In genomic region chr6:63802606-63803206, GRCh38 we compare ENCODE assay signal across 8 cellular contexts.
DNase-seq lines count a peak whose midpoint lies in the region; TF ChIP-seq lines count a peak whose summit lies in the region.

No MANE protein-coding gene starts in this region.

- peaks cover 25% of the 10 kb centered on the region for H3K4me1 Mint-ChIP-seq in osteocyte (ENCODE audit: unreplicated experiment)

- TF ChIP-seq CTCF in GM12873 (IDR thresholded peaks at IDR 0.05; ENCODE audit: insufficient read depth, low read depth, low read length, missing control alignments) (peak; percentile 47), MM.1S (IDR thresholded peaks at IDR 0.05; ENCODE audit: low read length) (peak; percentile 58), coronary artery (IDR thresholded peaks at IDR 0.05) (peak; percentile 21), osteocyte (IDR thresholded peaks at IDR 0.05) (peak; percentile 59)

- H3K9me3 Mint-ChIP-seq in osteocyte (ENCODE audit: unreplicated experiment), result no peaks in the 10 kb centered on the region

- H3K27me3 Mint-ChIP-seq in osteocyte (ENCODE audit: unreplicated experiment), result no peaks in the 10 kb centered on the region

- H3K9me2 ChIP-seq in MM.1S (replicated peaks; ENCODE audit: insufficient read depth, low read length), result no peaks in the 10 kb centered on the region

- peak; percentile 16 for DNase-seq in MM.1S
- DNase-seq in coronary artery (ENCODE audit: low spot score), result no peak
- DNase-seq in osteocyte (ENCODE audit: extremely low spot score, unreplicated experiment), result no peak
- no peak for DNase-seq in central memory CD4-positive, alpha-beta T cell
- no peak for DNase-seq in activated CD4-positive, CD25-positive, alpha-beta regulatory T cell (lab: John Stamatoyannopoulos, UW)
- DNase-seq in NK-92 (lab: John Stamatoyannopoulos, UW; ENCODE audit: unreplicated experiment), result no peak
- DNase-seq in stimulated activated naive CD4-positive, alpha-beta T cell (lab: John Stamatoyannopoulos, UW), result no peak

- no peaks in the 10 kb centered on the region for H3K27me3 ChIP-seq in MM.1S (replicated peaks; ENCODE audit: insufficient read depth, low read length)

- no peaks in the 10 kb centered on the region for H3F3A ChIP-seq in MM.1S (ENCODE audit: insufficient read depth, low read length)

- H3K4me3 ChIP-seq in MM.1S (ENCODE audit: low read length) (no peak overlapping the region), coronary artery (no peak overlapping the region)

- no peak overlapping the region for H3K27ac ChIP-seq in MM.1S (ENCODE audit: low read length)
- no peak overlapping the region for H3K27ac ChIP-seq in coronary artery

- no peaks in the 10 kb centered on the region for H3K36me3 ChIP-seq in MM.1S (replicated peaks; ENCODE audit: insufficient read depth, low read length)

- H3K4me1 ChIP-seq in MM.1S (ENCODE audit: low read length), result no peaks in the 10 kb centered on the region

- no peaks in the 10 kb centered on the region for H3K36me3 Mint-ChIP-seq in osteocyte (ENCODE audit: unreplicated experiment)

- no peak overlapping the region for H2AFZ ChIP-seq in MM.1S (ENCODE audit: low read length)

- H3K9me3 ChIP-seq in MM.1S (replicated peaks; ENCODE audit: insufficient read depth, low read length), result no peaks in the 10 kb centered on the region

- H3K4me2 ChIP-seq in MM.1S (ENCODE audit: low read depth, low read length), result no peak overlapping the region

- no peaks in the 10 kb centered on the region for H3K79me2 ChIP-seq in MM.1S (ENCODE audit: low read length)

- no peak overlapping the region for H3K27ac Mint-ChIP-seq in osteocyte (ENCODE audit: unreplicated experiment)

- no peaks in the 10 kb centered on the region for H4K20me1 ChIP-seq in MM.1S (ENCODE audit: insufficient read depth, low read length)

- H3K4me3 Mint-ChIP-seq in osteocyte (ENCODE audit: unreplicated experiment), result no peak overlapping the region

- no peak overlapping the region for H3K9ac ChIP-seq in MM.1S (ENCODE audit: low read length)
